Comparison of ENCODE assay signal across 24 cellular contexts in genomic region chr7:8500286-8500685, GRCh38.
DNase-seq lines count a peak whose midpoint lies in the region; ATAC-seq and TF ChIP-seq lines count a peak whose summit lies in the region.
"Had no signal": no experiment of that assay in that cellular context is flagged by ENCODE, and none has a peak within 500 bp of the region (broad histone marks: within the 10 kb centered on the region; RNA-seq: fewer than 3 reads in every experiment).

No MANE protein-coding gene starts in this region.

- no peak overlapping the region for H3K4me3 Mint-ChIP-seq in stimulated activated memory B cell treated with anti-CD40 and anti-IgM and Interleukin-4, amounts not matched to agents 10 μg/mL and 1 μg/mL and 100 μg/mL, for 72 hours
- H3K4me3 Mint-ChIP-seq in activated CD4-positive, alpha-beta memory T cell treated with anti-CD3 and anti-CD28 coated beads, Interleukin-2, amount 10 ng/mL, durations not matched to agents 7 days and 5 days = no peak overlapping the region
- H3K4me3 Mint-ChIP-seq: CD8-positive, alpha-beta memory T cell; H9; T-cell had no signal

- in situ Hi-C loops in G401 (cut with HindIII; ENCODE audit: low sequenced_read_pairs) = no loop called here

- H3K27ac ChIP-seq in sigmoid colon = no peak overlapping the region

- H3K27me3 Mint-ChIP-seq in stimulated activated memory B cell treated with anti-CD40 and anti-IgM and Interleukin-4, amounts not matched to agents 10 μg/mL and 1 μg/mL and 100 μg/mL, for 72 hours = no peaks in the 10 kb centered on the region
- no peaks in the 10 kb centered on the region for H3K27me3 Mint-ChIP-seq in activated CD4-positive, alpha-beta memory T cell treated with anti-CD3 and anti-CD28 coated beads, Interleukin-2, amount 10 ng/mL, durations not matched to agents 7 days and 5 days
- H3K27me3 Mint-ChIP-seq: T-cell had no signal

- no peaks in the 10 kb centered on the region for H3K4me1 ChIP-seq in sigmoid colon

- H3K27me3 ChIP-seq in sigmoid colon = no peaks in the 10 kb centered on the region
- H3K27me3 ChIP-seq: MG63 had no signal

- peak; percentile 27 for DNase-seq in COLO668 (lab: John Stamatoyannopoulos, UW; ENCODE audit: unreplicated experiment)
- peak; percentile 45 for DNase-seq in G401 (ENCODE audit: low spot score)
- peak; percentile 56 for DNase-seq in NCI-H69 (lab: John Stamatoyannopoulos, UW)
- peak; percentile 31 for DNase-seq in mucosa of gallbladder (ENCODE audit: low spot score)
- no peak for DNase-seq in sigmoid colon
- DNase-seq in activated CD4-positive, alpha-beta memory T cell treated with anti-CD3 and anti-CD28 coated beads, Interleukin-2, amount 10 ng/mL, durations not matched to agents 7 days and 5 days = no peak
- DNase-seq: C1 segment of cervical spinal cord; CD8-positive, alpha-beta memory T cell; GF-D8; H9; IMR-90; MG63; NCI-H1092; NCI-H1436 treated with DMSO at 0.1 percent for 48 hours; NCI-H2081 treated with DMSO at 0.1 percent for 48 hours; NCI-H226; NCI-H526 treated with DMSO at 0.1 percent for 48 hours; NK-92 treated with Interleukin-12 subunit alpha and Interleukin-12 subunit beta, amount 100 ng/mL, for 24 hours; RPMI8226; SIG-M5; T-cell had no signal

- H3K36me3 ChIP-seq in sigmoid colon = no peaks in the 10 kb centered on the region
- H3K36me3 ChIP-seq: MG63 had no signal

- H3K4me3 ChIP-seq in sigmoid colon = no peak overlapping the region
- H3K4me3 ChIP-seq: MG63 had no signal

- H3K36me3 Mint-ChIP-seq in stimulated activated memory B cell treated with anti-CD40 and anti-IgM and Interleukin-4, amounts not matched to agents 10 μg/mL and 1 μg/mL and 100 μg/mL, for 72 hours = no peaks in the 10 kb centered on the region
- H3K36me3 Mint-ChIP-seq in activated CD4-positive, alpha-beta memory T cell treated with anti-CD3 and anti-CD28 coated beads, Interleukin-2, amount 10 ng/mL, durations not matched to agents 7 days and 5 days (ENCODE audit: low read depth) = no peaks in the 10 kb centered on the region
- H3K36me3 Mint-ChIP-seq: CD8-positive, alpha-beta memory T cell; T-cell had no signal

- H3K27ac Mint-ChIP-seq in stimulated activated memory B cell treated with anti-CD40 and anti-IgM and Interleukin-4, amounts not matched to agents 10 μg/mL and 1 μg/mL and 100 μg/mL, for 72 hours = no peak overlapping the region
- no peak overlapping the region for H3K27ac Mint-ChIP-seq in activated CD4-positive, alpha-beta memory T cell treated with anti-CD3 and anti-CD28 coated beads, Interleukin-2, amount 10 ng/mL, durations not matched to agents 7 days and 5 days
- H3K27ac Mint-ChIP-seq: CD8-positive, alpha-beta memory T cell; T-cell had no signal

- peaks cover 11% of the 10 kb centered on the region for H3K9me3 Mint-ChIP-seq in stimulated activated memory B cell treated with anti-CD40 and anti-IgM and Interleukin-4, amounts not matched to agents 10 μg/mL and 1 μg/mL and 100 μg/mL, for 72 hours
- no peaks in the 10 kb centered on the region for H3K9me3 Mint-ChIP-seq in activated CD4-positive, alpha-beta memory T cell treated with anti-CD3 and anti-CD28 coated beads, Interleukin-2, amount 10 ng/mL, durations not matched to agents 7 days and 5 days
- H3K9me3 Mint-ChIP-seq: H9 had no signal

- no peaks in the 10 kb centered on the region for H3K9me3 ChIP-seq in sigmoid colon
- H3K9me3 ChIP-seq: MG63 had no signal

- ATAC-seq in HG02610 (IDR thresholded peaks at IDR 0.05; ENCODE audit: unreplicated experiment) = no peak
- ATAC-seq in stimulated activated memory B cell treated with anti-CD40 and anti-IgM and Interleukin-4, amounts not matched to agents 10 μg/mL and 1 μg/mL and 100 μg/mL, for 72 hours = no peak
- ATAC-seq: SK-N-SH treated with all-trans-retinoic acid at 6 μM for 48 hours, T-cell had no signal

- 22 to 66% methylated on average over 2 of the region's 2 CpGs for WGBS in sigmoid colon, 2 donors

- H3K4me1 Mint-ChIP-seq in stimulated activated memory B cell treated with anti-CD40 and anti-IgM and Interleukin-4, amounts not matched to agents 10 μg/mL and 1 μg/mL and 100 μg/mL, for 72 hours = no peaks in the 10 kb centered on the region
- H3K4me1 Mint-ChIP-seq in activated CD4-positive, alpha-beta memory T cell treated with anti-CD3 and anti-CD28 coated beads, Interleukin-2, amount 10 ng/mL, durations not matched to agents 7 days and 5 days = no peaks in the 10 kb centered on the region
- H3K4me1 Mint-ChIP-seq: CD8-positive, alpha-beta memory T cell; T-cell had no signal

- POLR2A ChIA-PET in activated CD4-positive, alpha-beta memory T cell treated with anti-CD3 and anti-CD28 coated beads, Interleukin-2, amount 10 ng/mL, durations not matched to agents 7 days and 5 days (lab: Charles Lee) = no interaction called here

- intact Hi-C loops in sigmoid colon (cut with DNase I) = no loop called here

- no peak for TF ChIP-seq EP300 in sigmoid colon (IDR thresholded peaks at IDR 0.05)

- no peak for TF ChIP-seq CTCF in sigmoid colon (IDR thresholded peaks at IDR 0.05)

- TF ChIP-seq POLR2A in sigmoid colon (IDR thresholded peaks at IDR 0.05) = no peak

- CTCF ChIA-PET in activated CD4-positive, alpha-beta memory T cell treated with anti-CD3 and anti-CD28 coated beads, Interleukin-2, amount 10 ng/mL, durations not matched to agents 7 days and 5 days (lab: Charles Lee) = no interaction called here

Comparison
In these comparisons a context has a peak if more than half of its experiments do, and no peak if none do; other contexts are left out.
1. DNase-seq: peak in COLO668 (single experiment), G401 (single experiment), NCI-H69 (single experiment) and mucosa of gallbladder (single experiment); none in sigmoid colon (single experiment) and activated CD4-positive, alpha-beta memory T cell treated with anti-CD3 and anti-CD28 coated beads, Interleukin-2, amount 10 ng/mL, durations not matched to agents 7 days and 5 days (single experiment).